In the genomic region with DNA sequence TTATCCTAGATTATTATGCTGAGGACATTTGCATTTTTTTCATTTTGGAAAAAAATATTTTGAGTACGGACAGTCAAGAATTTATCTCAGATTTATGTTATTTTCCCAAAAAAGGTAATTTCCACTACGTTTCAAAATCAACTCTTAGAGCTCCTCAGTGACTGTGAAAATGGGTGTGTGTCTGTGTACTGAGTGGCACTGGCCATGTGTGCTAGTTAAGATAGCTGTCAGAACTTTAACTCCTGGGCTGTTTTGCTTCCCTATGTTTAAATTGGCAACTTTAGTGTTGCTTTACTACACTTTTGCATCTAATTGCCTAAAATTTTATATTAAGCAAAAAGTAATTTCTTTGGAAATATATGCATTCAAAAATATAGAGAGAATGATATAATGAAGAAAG, we compare ENCODE assay signal across 29 cellular contexts.
"Had no signal": no experiment of that assay in that cellular context is flagged by ENCODE, and none has a peak within 500 bp of the region (broad histone marks: within the 10 kb centered on the region; RNA-seq: fewer than 3 reads in every experiment).

No MANE protein-coding gene starts in this region.

- DNase-seq: activated CD4-positive, alpha-beta memory T cell treated with anti-CD3 and anti-CD28 coated beads, Interleukin-2, amount 10 ng/mL, durations not matched to agents 7 days and 5 days; activated CD4-positive, alpha-beta T cell treated with anti-CD3 and anti-CD28 coated beads for 36 hours; activated CD4-positive, alpha-beta T cell treated with anti-CD3 and anti-CD28 coated beads, Interleukin-2, amount 10 ng/mL, durations not matched to agents 24 days and 14 days; activated CD4-positive, CD25-positive, alpha-beta regulatory T cell; activated CD4-positive, CD25-positive, alpha-beta regulatory T cell treated with anti-CD3 and anti-CD28 coated beads, Interleukin-2, amount 50 U/mL, for 72 hours; activated CD8-positive, alpha-beta memory T cell treated with anti-CD3 and anti-CD28 coated beads, Interleukin-2, amount 50 U/mL, for 48 hours; activated gamma-delta T cell; activated naive CD4-positive, alpha-beta T cell; activated naive CD4-positive, alpha-beta T cell treated with anti-CD3 and anti-CD28 coated beads, Interleukin-2, amount 10 ng/mL, durations not matched to agents 7 days and 5 days; activated naive CD8-positive, alpha-beta T cell treated with anti-CD3 and anti-CD28 coated beads, Interleukin-2, amount 10 ng/mL, durations not matched to agents 7 days and 5 days; activated T-cell treated with anti-CD3 and anti-CD28 coated beads for 4 hours; activated T-cell treated with anti-CD3 and anti-CD28 coated beads, Interleukin-2, amount 50 U/mL, for 24 hours; activated T-cell treated with anti-CD3 and anti-CD28 coated beads, Interleukin-2, amount 50 U/mL, for 72 hours; central memory CD4-positive, alpha-beta T cell; cerebellar nuclear complex; colonic mucosa; dorsolateral prefrontal cortex; effector memory CD8-positive, alpha-beta T cell; foreskin fibroblast; glutamatergic neuron; heart left ventricle; T-helper 2 cell had no signal

- H3K9me3 ChIP-seq: ascending aorta, breast epithelium, colonic mucosa, heart left ventricle had no signal

- H3K4me1 ChIP-seq: breast epithelium, colonic mucosa, heart left ventricle had no signal

- H3K4me3 ChIP-seq: ascending aorta, breast epithelium, cardiac muscle cell, colonic mucosa, dorsolateral prefrontal cortex, heart left ventricle had no signal

- H3K27ac ChIP-seq: ascending aorta, breast epithelium, cardiac muscle cell, colonic mucosa, dorsolateral prefrontal cortex, epithelial cell of prostate, heart left ventricle had no signal

- H3K36me3 ChIP-seq: ascending aorta, breast epithelium, cardiac muscle cell, colonic mucosa, heart left ventricle had no signal

- FAIRE-seq: frontal cortex had no signal

- ATAC-seq: activated CD4-positive, alpha-beta T cell treated with anti-CD3 and anti-CD28 coated beads for 36 hours; activated naive CD4-positive, alpha-beta T cell treated with anti-CD3 and anti-CD28 coated beads, Interleukin-2, amount 50 U/mL, for 72 hours; activated T-cell treated with anti-CD3 and anti-CD28 coated beads, Interleukin-2, amount 50 U/mL, for 72 hours; effector memory CD8-positive, alpha-beta T cell; esophagus mucosa; heart left ventricle had no signal

- H3K27me3 ChIP-seq: ascending aorta, breast epithelium, cardiac muscle cell, colonic mucosa, heart left ventricle had no signal
